In the genomic region with DNA sequence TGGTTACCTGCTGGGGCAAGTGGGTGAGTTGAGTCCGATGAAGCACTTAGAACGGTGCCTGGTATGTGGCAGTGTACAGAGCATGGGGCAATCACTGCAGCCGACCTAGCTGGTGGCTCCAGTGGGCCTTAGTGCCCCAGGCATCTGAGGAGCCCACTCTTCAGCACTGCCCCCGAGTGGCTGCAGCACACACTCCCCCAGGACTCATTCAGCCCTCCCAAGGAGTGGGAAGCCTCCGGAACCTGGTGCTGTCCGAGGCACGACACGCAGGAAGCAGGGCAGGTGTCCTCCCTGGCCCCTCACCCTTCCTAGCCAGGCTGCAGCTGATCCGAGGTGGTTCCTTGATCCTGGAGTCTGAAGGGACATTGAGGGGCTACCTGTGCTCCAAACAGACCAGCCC, we compare ENCODE assay signal across 1 cellular context.
TF ChIP-seq lines count a peak whose summit lies in the region.

No MANE protein-coding gene starts in this region.

TF ChIP-seq in WTC11, 78 proteins besides CTCF, POLR2A, EP300 and RAD21 (continued from another document):
- no peak for TF ChIP-seq USF1 (CRISPR knock-in tag; IDR thresholded peaks at IDR 0.05)
- TF ChIP-seq PRRX2 (CRISPR knock-in tag; IDR thresholded peaks at IDR 0.05), result no peak
- TF ChIP-seq TP53 (CRISPR knock-in tag; IDR thresholded peaks at IDR 0.05), result no peak
- TF ChIP-seq FOXP4 (CRISPR knock-in tag; IDR thresholded peaks at IDR 0.05), result no peak
- no peak for TF ChIP-seq NFE2L1 (CRISPR knock-in tag; IDR thresholded peaks at IDR 0.05)
